In the genomic region with DNA sequence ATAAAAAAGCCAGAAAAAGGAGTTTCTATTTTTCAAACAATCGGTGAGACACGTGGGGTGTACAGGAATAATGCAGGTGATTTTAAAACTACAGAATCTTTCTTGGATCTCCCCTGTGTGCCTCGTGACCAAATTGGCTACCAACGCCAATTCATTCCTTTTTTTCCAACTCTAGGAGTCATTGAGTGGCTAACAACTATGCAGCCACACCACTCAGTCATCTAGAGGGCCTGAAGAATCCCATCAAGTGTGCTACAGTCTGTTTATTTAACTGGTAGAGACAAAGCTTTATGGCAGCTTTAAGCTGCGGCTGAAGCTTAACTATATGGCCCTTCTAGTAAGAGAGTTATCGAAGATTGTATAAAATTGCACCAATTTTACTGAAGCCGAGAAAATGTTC, we compare ENCODE assay signal across 24 cellular contexts.
A peak's percentile ranks its signal among the peaks of the same experiment; 100 is the strongest.
DNase-seq lines count a peak whose midpoint lies in the region; ATAC-seq, FAIRE-seq and TF ChIP-seq lines count a peak whose summit lies in the region.
"Had no signal": no experiment of that assay in that cellular context is flagged by ENCODE, and none has a peak within 500 bp of the region (broad histone marks: within the 10 kb centered on the region; RNA-seq: fewer than 3 reads in every experiment).

No MANE protein-coding gene starts in this region.

- H3K36me3 ChIP-seq in lung (ENCODE audit: control insufficient read depth in 2 of 2, insufficient read depth in 2 of 2, low read length in 2 of 2): no peaks in the 10 kb centered on the region
- H3K36me3 ChIP-seq: HAP-1 had no signal

- H3K4me1 ChIP-seq in lung (ENCODE audit: control insufficient read depth in 2 of 2, insufficient read depth in 2 of 2, low read length in 2 of 2): no peaks in the 10 kb centered on the region
- H3K4me1 ChIP-seq: HAP-1 had no signal

- no peak overlapping the region for H3K27ac ChIP-seq in lung (ENCODE audit: low read depth in 1 of 2, low read length in 1 of 2)
- H3K27ac ChIP-seq: 22Rv1, C4-2B, GM23248, HL-60, RWPE1 had no signal

- ATAC-seq in lung (ENCODE audit: insufficient read depth, low FRiP score) (peak; percentile 75), left lobe of liver (no peak), GM19023 (IDR thresholded peaks at IDR 0.05; ENCODE audit: unreplicated experiment) (no peak)
- ATAC-seq: PC-3, SK-N-SH treated with all-trans-retinoic acid at 6 μM for 48 hours had no signal

- WGBS in lung, 2 donors: 66 to 76% methylated on average over 7 of the region's 7 CpGs

- no peak for TF ChIP-seq CTCF in lung (IDR thresholded peaks at IDR 0.05; ENCODE audit: control extremely low read depth, extremely low read depth)

- H3K4me3 ChIP-seq in lung: no peak overlapping the region
- H3K4me3 ChIP-seq: GM23248, HAP-1 had no signal

- no peak for FAIRE-seq in urothelium cell line (lab: Jason Lieb, UNC)

- H3K9me3 ChIP-seq in lung (ENCODE audit: control insufficient read depth in 2 of 2, insufficient read depth in 1 of 2, low read length in 1 of 2): no peaks in the 10 kb centered on the region
- H3K9me3 ChIP-seq: HAP-1 had no signal

- no peaks in the 10 kb centered on the region for H3K27me3 ChIP-seq in lung (ENCODE audit: control insufficient read depth, insufficient read depth)

- DNase-seq in DMS53 (lab: John Stamatoyannopoulos, UW) (peak; percentile 71), DMS53 treated with DMSO at 0.1 percent for 48 hours (lab: John Stamatoyannopoulos, UW; ENCODE audit: unreplicated experiment) (no peak), NCI-H2029 (lab: John Stamatoyannopoulos, UW) (peak; percentile 36), NCI-H510A treated with DMSO at 0.1 percent for 48 hours (lab: John Stamatoyannopoulos, UW) (peak; percentile 66), lung (ENCODE audit: low spot score) (peak; percentile 60), left lobe of liver (ENCODE audit: low spot score) (no peak), urothelium cell line (ENCODE audit: low spot score) (no peak)
- DNase-seq: AML-193, GDM1, GM23248, IMR-90, NCI-H1694 treated with DMSO at 0.1 percent for 48 hours, NCI-H446, NCI-H774, PC-3, SIG-M5, T-helper 1 cell had no signal

Comparison
In these comparisons a context has a peak if more than half of its experiments do, and no peak if none do; other contexts are left out.
1. DNase-seq: peak in DMS53 (single experiment), NCI-H2029 (single experiment), NCI-H510A treated with DMSO at 0.1 percent for 48 hours (single experiment) and lung (single experiment); none in DMS53 treated with DMSO at 0.1 percent for 48 hours (single experiment), left lobe of liver (single experiment) and urothelium cell line (single experiment).